In genomic region chr22:28441720-28442263, GRCh38 we compare ENCODE assay signal across 8 cellular contexts.
DNase-seq lines count a peak whose midpoint lies in the region; FAIRE-seq and TF ChIP-seq lines count a peak whose summit lies in the region.
"Had no signal": no experiment of that assay in that cellular context is flagged by ENCODE, and none has a peak within 500 bp of the region (broad histone marks: within the 10 kb centered on the region; RNA-seq: fewer than 3 reads in every experiment).

No MANE protein-coding gene starts in this region.

- H4K20me1 ChIP-seq in astrocyte (ENCODE audit: insufficient read depth, low read length) = no peaks in the 10 kb centered on the region

- FAIRE-seq in astrocyte (lab: Jason Lieb, UNC) = no peak

- H2AFZ ChIP-seq in astrocyte (ENCODE audit: low read depth, low read length) = peak overlapping the region; percentile 82

- H3K4me3 Mint-ChIP-seq in astrocyte (ENCODE audit: unreplicated experiment) = peak overlapping the region; percentile 94

- no peak for TF ChIP-seq CTCF in astrocyte (IDR thresholded peaks at IDR 0.05; ENCODE audit: insufficient read depth, low read depth, low read length)

- H3K4me1 ChIP-seq in HUES64 (ENCODE audit: insufficient read depth, low read length) (peaks cover 11% of the 10 kb centered on the region), astrocyte (ENCODE audit: insufficient read depth, low read length) (peaks cover 8% of the 10 kb centered on the region), stomach smooth muscle (ENCODE audit: control insufficient read depth, insufficient read depth, low read length) (peaks cover 9% of the 10 kb centered on the region)

- DNase-seq in astrocyte (ENCODE audit: low read depth) = peak; percentile 30
- peak; percentile 16 for DNase-seq in kidney tubule cell (ENCODE audit: low spot score)
- DNase-seq in NCI-H2081 (lab: John Stamatoyannopoulos, UW) = no peak
- no peak for DNase-seq in stimulated activated CD4-positive, alpha-beta T cell treated with anti-CD3 and anti-CD28 coated beads, Interleukin-1b, Interleukin-23, amount 100 ng/mL, for 48 hours
- DNase-seq in COR-L47 (lab: John Stamatoyannopoulos, UW) = no peak

- WGBS in HUES64 = 25% methylated on average over 16 of the region's 16 CpGs

- H3K9ac ChIP-seq in HUES64 (ENCODE audit: low read depth, low read length) = peak overlapping the region; percentile 71
- peak overlapping the region; percentile 80 for H3K9ac ChIP-seq in astrocyte (ENCODE audit: low read length)
- peak overlapping the region; percentile 70 to 81 for H3K9ac ChIP-seq in stomach smooth muscle (ENCODE audit: low read length in 2 of 2)

- H3K27ac ChIP-seq in HUES64 (ENCODE audit: low read depth, low read length) = no peak overlapping the region
- peak overlapping the region; percentile 47 for H3K27ac ChIP-seq in astrocyte (ENCODE audit: low read depth, low read length)
- peak overlapping the region; percentile 56 for H3K27ac ChIP-seq in stomach smooth muscle (ENCODE audit: low read length)

- peak overlapping the region; percentile 82 for H3K4me3 ChIP-seq in HUES64 (ENCODE audit: low read length)
- H3K4me3 ChIP-seq in astrocyte (ENCODE audit: insufficient read depth, low read depth, low read length) = peak overlapping the region; percentile 72
- peak overlapping the region; percentile 83 to 87 for H3K4me3 ChIP-seq in stomach smooth muscle (ENCODE audit: low read length in 2 of 2)

- H3K27ac Mint-ChIP-seq in astrocyte (ENCODE audit: unreplicated experiment) = peak overlapping the region; percentile 82

- no peaks in the 10 kb centered on the region for H3K79me2 ChIP-seq in astrocyte (ENCODE audit: insufficient read depth, low read length)

- no peaks in the 10 kb centered on the region for H3K9me3 Mint-ChIP-seq in astrocyte (ENCODE audit: unreplicated experiment)

- H3K36me3 ChIP-seq in HUES64 (ENCODE audit: insufficient read depth, low read length) = no peaks in the 10 kb centered on the region
- H3K36me3 ChIP-seq in astrocyte (ENCODE audit: insufficient read depth, low read length) = no peaks in the 10 kb centered on the region
- no peaks in the 10 kb centered on the region for H3K36me3 ChIP-seq in stomach smooth muscle (ENCODE audit: control insufficient read depth in 2 of 2, insufficient read depth in 2 of 2, low read length in 2 of 2)

- H3K36me3 Mint-ChIP-seq in astrocyte (ENCODE audit: low read depth, unreplicated experiment) = no peaks in the 10 kb centered on the region

- H3K27me3 ChIP-seq in HUES64 (ENCODE audit: insufficient read depth, low read length) (no peaks in the 10 kb centered on the region), astrocyte (ENCODE audit: insufficient read depth, low read length) (no peaks in the 10 kb centered on the region), stomach smooth muscle (ENCODE audit: control insufficient read depth in 1 of 2, insufficient read depth in 2 of 2, low read length in 2 of 2) (no peaks in the 10 kb centered on the region)

- H3K4me1 Mint-ChIP-seq in astrocyte (ENCODE audit: low read depth, unreplicated experiment) = peaks cover 9% of the 10 kb centered on the region

- peak overlapping the region; percentile 94 for H3K4me2 ChIP-seq in astrocyte (ENCODE audit: low read length)

- H3K9me3 ChIP-seq in HUES64 (ENCODE audit: insufficient read depth, low read depth, low read length) (no peaks in the 10 kb centered on the region), astrocyte (ENCODE audit: insufficient read depth, low read depth, low read length) (no peaks in the 10 kb centered on the region), stomach smooth muscle (ENCODE audit: control insufficient read depth in 2 of 2, low read length in 2 of 2) (no peaks in the 10 kb centered on the region)
- H3K9me3 ChIP-seq: mucosa of descending colon had no signal

- H3K27me3 Mint-ChIP-seq in astrocyte (ENCODE audit: low read depth, unreplicated experiment) = no peaks in the 10 kb centered on the region

Comparison
In these comparisons a context has a peak if more than half of its experiments do, and no peak if none do; other contexts are left out.
1. DNase-seq: peak in astrocyte (single experiment) and kidney tubule cell (single experiment); none in NCI-H2081 (0 of 2), stimulated activated CD4-positive, alpha-beta T cell treated with anti-CD3 and anti-CD28 coated beads, Interleukin-1b, Interleukin-23, amount 100 ng/mL, for 48 hours (single experiment) and COR-L47 (single experiment).
2. Peak in every context shown above with its lines, with median percentiles within 50 percentile points of each other: H3K4me3 ChIP-seq and H3K9ac ChIP-seq.